ENCODE assay signal across 12 cellular contexts in the genomic region with DNA sequence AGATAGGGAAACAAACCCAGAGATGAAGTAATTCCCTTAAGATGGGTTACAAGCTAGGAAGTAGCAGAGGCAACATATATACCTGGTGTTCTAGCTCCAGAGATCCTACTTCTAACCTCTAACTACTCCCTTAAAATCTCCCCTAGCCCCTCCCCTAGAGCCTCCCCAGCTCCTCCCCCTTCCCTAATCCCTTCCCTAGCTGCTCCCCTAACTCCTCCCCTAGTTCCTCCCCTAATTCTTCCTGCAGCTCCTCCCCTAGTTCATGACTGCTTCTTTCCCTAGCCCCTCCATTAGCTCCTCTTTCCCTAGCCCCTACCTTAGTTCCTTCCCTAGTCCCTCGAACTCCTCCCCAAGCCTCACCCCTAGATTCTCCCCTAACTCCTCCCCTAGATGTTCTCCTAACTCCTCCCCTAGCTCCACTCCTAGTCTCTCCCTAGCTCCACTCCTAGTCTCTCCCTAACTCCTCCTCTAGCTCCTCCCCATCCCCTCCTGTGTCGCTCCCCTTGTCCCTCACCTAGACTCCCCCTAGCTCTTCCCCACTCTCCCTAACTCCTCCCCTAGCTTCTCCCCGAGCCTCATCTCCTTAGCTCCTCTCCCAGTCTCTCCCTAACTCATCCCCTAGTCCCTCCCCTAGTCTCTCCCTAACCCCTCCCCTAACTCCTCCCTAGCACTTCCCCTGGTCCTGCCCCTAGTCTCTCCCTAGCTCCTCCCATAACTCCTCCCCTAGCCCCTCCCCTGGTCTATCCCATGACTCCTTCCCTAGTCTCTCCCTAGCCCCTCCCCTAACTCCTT.
DNase-seq lines count a peak whose midpoint lies in the region; ATAC-seq, FAIRE-seq and TF ChIP-seq lines count a peak whose summit lies in the region.
"Had no signal": no experiment of that assay in that cellular context is flagged by ENCODE, and none has a peak within 500 bp of the region (broad histone marks: within the 10 kb centered on the region; RNA-seq: fewer than 3 reads in every experiment).

No MANE protein-coding gene starts in this region.

- CTCF ChIA-PET in A549 (lab: Yijun Ruan, JAX) = no interaction called here

- TF ChIP-seq EP300 in A549 (IDR thresholded peaks at IDR 0.05) = no peak

- H3K4me1 ChIP-seq in A549 = no peaks in the 10 kb centered on the region
- H3K4me1 ChIP-seq in kidney (ENCODE audit: control insufficient read depth in 1 of 2, insufficient read depth in 1 of 2, low read depth in 1 of 2, low read length in 2 of 2) = no peaks in the 10 kb centered on the region

- H3K36me3 ChIP-seq in kidney (ENCODE audit: control insufficient read depth in 1 of 2, insufficient read depth in 2 of 2, low read length in 2 of 2) = no peaks in the 10 kb centered on the region

- WGBS in A549 (ENCODE audit: missing lambda C conversion rate) = 10% methylated on average over 3 of the region's 3 CpGs

- intact Hi-C loops in kidney (cut with DNase I) = no loop called here

- H3K9me3 Mint-ChIP-seq in activated naive CD8-positive, alpha-beta T cell treated with anti-CD3 and anti-CD28 coated beads, Interleukin-2, amount 50 U/mL, for 24 hours = no peaks in the 10 kb centered on the region

- H3K9me3 ChIP-seq in A549 (no peaks in the 10 kb centered on the region), kidney (ENCODE audit: control insufficient read depth in 1 of 2, low read length in 2 of 2) (no peaks in the 10 kb centered on the region)

- no peak for TF ChIP-seq RAD21 in A549 (conservative IDR thresholded peaks at IDR 0.05 in 1 of 2, IDR thresholded peaks at IDR 0.05 in 1 of 2)

- no peaks in the 10 kb centered on the region for H3K27me3 Mint-ChIP-seq in activated naive CD8-positive, alpha-beta T cell treated with anti-CD3 and anti-CD28 coated beads, Interleukin-2, amount 50 U/mL, for 24 hours

- peaks cover 7% of the 10 kb centered on the region for H3K36me3 Mint-ChIP-seq in activated naive CD8-positive, alpha-beta T cell treated with anti-CD3 and anti-CD28 coated beads, Interleukin-2, amount 50 U/mL, for 24 hours (ENCODE audit: low read depth)

- TF ChIP-seq POLR2A in A549 (IDR thresholded peaks at IDR 0.05; ENCODE audit: low read length) (no peak), GM18505 (IDR thresholded peaks at IDR 0.05; ENCODE audit: borderline replicate concordance, extremely low read depth, insufficient read depth, insufficient read length) (no peak)

- POLR2A ChIA-PET in A549 (lab: Yijun Ruan, JAX) = no interaction called here

- peak; percentile 85 to 96 for ATAC-seq in A549
- ATAC-seq in GM18505 (IDR thresholded peaks at IDR 0.05; ENCODE audit: unreplicated experiment) = peak; percentile 70
- ATAC-seq in activated naive CD8-positive, alpha-beta T cell treated with anti-CD3 and anti-CD28 coated beads, Interleukin-2, amount 50 U/mL, for 24 hours = peak; percentile 75

- H3K4me3 ChIP-seq in A549 (no peak overlapping the region), kidney (ENCODE audit: low read length in 2 of 2) (no peak overlapping the region)

- DNase-seq in A549 (ENCODE audit: low read depth in 1 of 2, low spot score in 1 of 2) = peak; percentile 5 to 79
- DNase-seq in LHCN-M2 (ENCODE audit: low read depth) = peak; percentile 64
- peak; percentile 18 for DNase-seq in activated naive CD8-positive, alpha-beta T cell treated with anti-CD3 and anti-CD28 coated beads, Interleukin-2, amount 50 U/mL, for 24 hours
- no peak for DNase-seq in LoVo (ENCODE audit: low spot score)
- no peak for DNase-seq in mucosa of gallbladder (ENCODE audit: low spot score)
- DNase-seq in kidney = no peak
- DNase-seq in inferior parietal cortex (ENCODE audit: extremely low spot score) = no peak
- DNase-seq: cerebellar nuclear complex, NCI-H187 had no signal

- H3K4me1 Mint-ChIP-seq in activated naive CD8-positive, alpha-beta T cell treated with anti-CD3 and anti-CD28 coated beads, Interleukin-2, amount 50 U/mL, for 24 hours = no peaks in the 10 kb centered on the region

- H3K4me3 Mint-ChIP-seq in activated naive CD8-positive, alpha-beta T cell treated with anti-CD3 and anti-CD28 coated beads, Interleukin-2, amount 50 U/mL, for 24 hours = no peak overlapping the region

- H3K27ac Mint-ChIP-seq in activated naive CD8-positive, alpha-beta T cell treated with anti-CD3 and anti-CD28 coated beads, Interleukin-2, amount 50 U/mL, for 24 hours = no peak overlapping the region

- FAIRE-seq in A549 (lab: Jason Lieb, UNC) = no peak
- FAIRE-seq in kidney (lab: Jason Lieb, UNC) = no peak
- FAIRE-seq: G401.6 had no signal

- peak overlapping the region; percentile 41; the same call in 2 of the 3 replicates for H3K4me2 ChIP-seq in A549

- TF ChIP-seq CTCF in A549 (IDR thresholded peaks at IDR 0.05) = no peak
- no peak for TF ChIP-seq CTCF in kidney (IDR thresholded peaks at IDR 0.05; ENCODE audit: borderline replicate concordance, extremely low read depth, insufficient read depth)

- H3K9ac ChIP-seq in kidney (ENCODE audit: low read length in 2 of 2) = no peak overlapping the region

- no peak overlapping the region for H3K27ac ChIP-seq in A549
- no peak overlapping the region for H3K27ac ChIP-seq in kidney (ENCODE audit: low read depth in 2 of 2, low read length in 2 of 2)
- H3K27ac ChIP-seq: VCaP had no signal

TF ChIP-seq in A549, 52 proteins besides CTCF, POLR2A, EP300 and RAD21:
- TF ChIP-seq POLR2AphosphoS2 (conservative IDR thresholded peaks at IDR 0.05; ENCODE audit: low read length) = no peak
- TF ChIP-seq, protein P1, sequence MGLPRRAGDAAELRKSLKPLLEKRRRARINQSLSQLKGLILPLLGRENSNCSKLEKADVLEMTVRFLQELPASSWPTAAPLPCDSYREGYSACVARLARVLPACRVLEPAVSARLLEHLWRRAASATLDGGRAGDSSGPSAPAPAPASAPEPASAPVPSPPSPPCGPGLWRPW (IDR thresholded peaks at IDR 0.05) = no peak
- no peak for TF ChIP-seq JUN (IDR thresholded peaks at IDR 0.05)
- no peak for TF ChIP-seq REST (IDR thresholded peaks at IDR 0.05)
- TF ChIP-seq, protein P2, sequence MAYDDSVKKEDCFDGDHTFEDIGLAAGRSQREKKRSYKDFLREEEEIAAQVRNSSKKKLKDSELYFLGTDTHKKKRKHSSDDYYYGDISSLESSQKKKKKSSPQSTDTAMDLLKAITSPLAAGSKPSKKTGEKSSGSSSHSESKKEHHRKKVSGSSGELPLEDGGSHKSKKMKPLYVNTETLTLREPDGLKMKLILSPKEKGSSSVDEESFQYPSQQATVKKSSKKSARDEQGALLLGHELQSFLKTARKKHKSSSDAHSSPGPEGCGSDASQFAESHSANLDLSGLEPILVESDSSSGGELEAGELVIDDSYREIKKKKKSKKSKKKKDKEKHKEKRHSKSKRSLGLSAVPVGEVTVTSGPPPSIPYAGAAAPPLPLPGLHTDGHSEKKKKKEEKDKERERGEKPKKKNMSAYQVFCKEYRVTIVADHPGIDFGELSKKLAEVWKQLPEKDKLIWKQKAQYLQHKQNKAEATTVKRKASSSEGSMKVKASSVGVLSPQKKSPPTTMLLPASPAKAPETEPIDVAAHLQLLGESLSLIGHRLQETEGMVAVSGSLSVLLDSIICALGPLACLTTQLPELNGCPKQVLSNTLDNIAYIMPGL (CRISPR knock-in tag; IDR thresholded peaks at IDR 0.05; ENCODE audit: borderline replicate concordance) = no peak

Comparison
In these comparisons a context has a peak if more than half of its experiments do, and no peak if none do; other contexts are left out.
1. DNase-seq: peak in A549 (2 of 2), LHCN-M2 (single experiment) and activated naive CD8-positive, alpha-beta T cell treated with anti-CD3 and anti-CD28 coated beads, Interleukin-2, amount 50 U/mL, for 24 hours (single experiment); none in LoVo (single experiment), mucosa of gallbladder (single experiment), kidney (single experiment) and inferior parietal cortex (single experiment).
2. Peak in every context shown above with its lines, with median percentiles within 50 percentile points of each other: ATAC-seq.